21 cellular contexts compared by ENCODE assay signal in genomic region chr11:36426226-36426848, GRCh38.
DNase-seq lines count a peak whose midpoint lies in the region; ATAC-seq and TF ChIP-seq lines count a peak whose summit lies in the region.
"Had no signal": no experiment of that assay in that cellular context is flagged by ENCODE, and none has a peak within 500 bp of the region (broad histone marks: within the 10 kb centered on the region; RNA-seq: fewer than 3 reads in every experiment).

No MANE protein-coding gene starts in this region.

- no peak for ATAC-seq in GM21390 (IDR thresholded peaks at IDR 0.05; ENCODE audit: unreplicated experiment)
- ATAC-seq: PC-3; stimulated activated memory B cell treated with anti-CD40 and anti-IgM and Interleukin-4, amounts not matched to agents 10 μg/mL and 1 μg/mL and 100 μg/mL, for 72 hours had no signal

- TF ChIP-seq EP300 in esophagus muscularis mucosa (IDR thresholded peaks at IDR 0.05): no peak

- 81 to 83% methylated on average over 4 of the region's 4 CpGs for WGBS in GM23248 (ENCODE audit: low coverage in 1 of 2, low lambda C conversion rate in 2 of 2, missing lambda C conversion rate in 2 of 2), 2 experiments
- WGBS in esophagus muscularis mucosa: 86% methylated on average over 4 of the region's 4 CpGs

- no peaks in the 10 kb centered on the region for H3K9me2 ChIP-seq in GM23248 (ENCODE audit: insufficient read depth)

- no peak overlapping the region for H3K4me2 ChIP-seq in GM23248 (ENCODE audit: unreplicated experiment)

- H3F3A ChIP-seq in GM23248 (ENCODE audit: insufficient read depth): peaks cover 22% of the 10 kb centered on the region

- H3K9me3 ChIP-seq in GM23248 (ENCODE audit: low read depth): no peaks in the 10 kb centered on the region
- H3K9me3 ChIP-seq in esophagus muscularis mucosa: no peaks in the 10 kb centered on the region
- H3K9me3 ChIP-seq: gastroesophageal sphincter, testis had no signal

- H4K20me1 ChIP-seq in GM23248 (ENCODE audit: insufficient read depth): no peaks in the 10 kb centered on the region

- no peak overlapping the region for H3K4me3 Mint-ChIP-seq in CD14-positive monocyte
- H3K4me3 Mint-ChIP-seq in osteocyte (ENCODE audit: unreplicated experiment): no peak overlapping the region
- H3K4me3 Mint-ChIP-seq: activated naive CD4-positive, alpha-beta T cell treated with anti-CD3 and anti-CD28 coated beads, Interleukin-2, amount 50 U/mL, for 24 hours; stimulated activated memory B cell treated with anti-CD40 and anti-IgM and Interleukin-4, amounts not matched to agents 10 μg/mL and 1 μg/mL and 100 μg/mL, for 72 hours had no signal

- H3K9me3 Mint-ChIP-seq in CD14-positive monocyte (no peaks in the 10 kb centered on the region), osteocyte (ENCODE audit: unreplicated experiment) (no peaks in the 10 kb centered on the region)
- H3K9me3 Mint-ChIP-seq: activated naive CD4-positive, alpha-beta T cell treated with anti-CD3 and anti-CD28 coated beads, Interleukin-2, amount 50 U/mL, for 24 hours; stimulated activated memory B cell treated with anti-CD40 and anti-IgM and Interleukin-4, amounts not matched to agents 10 μg/mL and 1 μg/mL and 100 μg/mL, for 72 hours had no signal

- H3K27me3 ChIP-seq in GM23248 (replicated peaks; ENCODE audit: insufficient read depth) (no peaks in the 10 kb centered on the region), esophagus muscularis mucosa (peaks cover 0 to 34% (median 0%) of the 10 kb centered on the region in 4 donors)
- H3K27me3 ChIP-seq: testis had no signal

- TF ChIP-seq CTCF in CD14-positive monocyte (IDR thresholded peaks at IDR 0.05): no peak
- no peak for TF ChIP-seq CTCF in fibroblast of villous mesenchyme (IDR thresholded peaks at IDR 0.05; ENCODE audit: insufficient read depth, low read depth, low read length)
- no peak for TF ChIP-seq CTCF in osteocyte (IDR thresholded peaks at IDR 0.05)
- no peak for TF ChIP-seq CTCF in esophagus muscularis mucosa (IDR thresholded peaks at IDR 0.05)

- H3K36me3 ChIP-seq in GM23248 (ENCODE audit: low read depth) (no peaks in the 10 kb centered on the region), esophagus muscularis mucosa (no peaks in the 10 kb centered on the region)
- H3K36me3 ChIP-seq: gastroesophageal sphincter had no signal

- H3K4me1 Mint-ChIP-seq in CD14-positive monocyte (peaks cover 34% of the 10 kb centered on the region), osteocyte (ENCODE audit: unreplicated experiment) (peaks cover 53% of the 10 kb centered on the region)

- no peak overlapping the region for H3K4me3 ChIP-seq in GM23248
- H3K4me3 ChIP-seq in fibroblast of villous mesenchyme (ENCODE audit: low read depth, low read length): no peak overlapping the region
- H3K4me3 ChIP-seq in esophagus muscularis mucosa: no peak overlapping the region
- H3K4me3 ChIP-seq: gastroesophageal sphincter, testis had no signal

- H3K27ac ChIP-seq in GM23248 (no peak overlapping the region; the same call in 1 of the 2 replicates), esophagus muscularis mucosa (replicated peaks in 1 of 4) (no peak overlapping the region)
- H3K27ac ChIP-seq: gastroesophageal sphincter, parathyroid adenoma, testis had no signal

- H3K9ac ChIP-seq in GM23248: no peak overlapping the region
- H3K9ac ChIP-seq: parathyroid adenoma had no signal

- TF ChIP-seq POLR2A in esophagus muscularis mucosa (IDR thresholded peaks at IDR 0.05; ENCODE audit: low read depth): no peak

- H3K27me3 Mint-ChIP-seq in CD14-positive monocyte (ENCODE audit: low read depth in 3 of 3) (peaks cover 0 to 6% (median 2%) of the 10 kb centered on the region in 3 donors), osteocyte (ENCODE audit: unreplicated experiment) (no peaks in the 10 kb centered on the region)

- intact Hi-C loops in CD14-positive monocyte (cut with micrococcal nuclease) (no loop called here), esophagus muscularis mucosa (cut with DNase I) (no loop called here)

- DNase-seq in CD14-positive monocyte (ENCODE audit: low spot score): no peak
- peak; percentile 22 for DNase-seq in GM23248
- DNase-seq in fibroblast of villous mesenchyme (ENCODE audit: low read depth): peak; percentile 29
- no peak for DNase-seq in osteocyte (ENCODE audit: extremely low spot score, unreplicated experiment)
- DNase-seq in esophagus muscularis mucosa (ENCODE audit: extremely low spot score): no peak
- no peak for DNase-seq in activated CD4-positive, alpha-beta T cell treated with anti-CD3 and anti-CD28 coated beads, Interleukin-2, amount 50 U/mL, for 1 hour
- DNase-seq: activated CD4-positive, CD25-positive, alpha-beta regulatory T cell treated with anti-CD3 and anti-CD28 coated beads, Interleukin-2, amount 50 U/mL, for 72 hours; COR-L47; effector CD8-positive, alpha-beta T cell; kidney; NCI-H1092; NCI-H187 treated with DMSO at 0.1 percent for 48 hours; PC-3; Right ventricle myocardium superior; stimulated activated CD4-positive, alpha-beta T cell treated with anti-CD3 and anti-CD28 coated beads, Interleukin-1b, Interleukin-23, amount 100 ng/mL, for 48 hours; testis had no signal

- H3K27ac Mint-ChIP-seq in CD14-positive monocyte (peak overlapping the region in 5 of 7 donors; percentile 44 to 84 (median 83)), osteocyte (ENCODE audit: unreplicated experiment) (peak overlapping the region; percentile 76)
- H3K27ac Mint-ChIP-seq: activated naive CD4-positive, alpha-beta T cell treated with anti-CD3 and anti-CD28 coated beads, Interleukin-2, amount 50 U/mL, for 24 hours; stimulated activated memory B cell treated with anti-CD40 and anti-IgM and Interleukin-4, amounts not matched to agents 10 μg/mL and 1 μg/mL and 100 μg/mL, for 72 hours had no signal

- peaks cover 12 to 15% of the 10 kb centered on the region in 2 donors for H3K36me3 Mint-ChIP-seq in CD14-positive monocyte
- H3K36me3 Mint-ChIP-seq in osteocyte (ENCODE audit: unreplicated experiment): peaks cover 64% of the 10 kb centered on the region
- H3K36me3 Mint-ChIP-seq: activated naive CD4-positive, alpha-beta T cell treated with anti-CD3 and anti-CD28 coated beads, Interleukin-2, amount 50 U/mL, for 24 hours; stimulated activated memory B cell treated with anti-CD40 and anti-IgM and Interleukin-4, amounts not matched to agents 10 μg/mL and 1 μg/mL and 100 μg/mL, for 72 hours had no signal

- 0 out of 2 replicates have a peak, but pooled peaks cover 7% of the 10 kb centered on the region for H3K79me2 ChIP-seq in GM23248 (ENCODE audit: insufficient read depth)
- H3K79me2 ChIP-seq: parathyroid adenoma had no signal

- in situ Hi-C loops in GM23248 (cut with MboI): no loop called here

- H3K4me1 ChIP-seq in GM23248 (ENCODE audit: insufficient read depth) (peaks cover 48% of the 10 kb centered on the region), esophagus muscularis mucosa (peaks cover 0 to 9% (median 5%) of the 10 kb centered on the region in 4 donors)
- H3K4me1 ChIP-seq: parathyroid adenoma had no signal

- no peak overlapping the region for H2AFZ ChIP-seq in GM23248
- H2AFZ ChIP-seq: parathyroid adenoma had no signal

Comparison
In these comparisons a context has a peak if more than half of its experiments do, and no peak if none do; other contexts are left out.
1. DNase-seq: peak in GM23248 (single experiment) and fibroblast of villous mesenchyme (single experiment); none in CD14-positive monocyte (single experiment), osteocyte (single experiment), esophagus muscularis mucosa (single experiment) and activated CD4-positive, alpha-beta T cell treated with anti-CD3 and anti-CD28 coated beads, Interleukin-2, amount 50 U/mL, for 1 hour (single experiment).